8 cellular contexts compared by ENCODE assay signal in genomic region chr16:3963203-3963602, GRCh38.
DNase-seq lines count a peak whose midpoint lies in the region; ATAC-seq and TF ChIP-seq lines count a peak whose summit lies in the region.

No MANE protein-coding gene starts in this region.

- H3K4me3 ChIP-seq in BLaER1 (no peak overlapping the region), H7 (ENCODE audit: insufficient read depth, low read depth, low read length) (no peak overlapping the region), lower lobe of right lung (no peak overlapping the region)

- DNase-seq in H7 = peak; percentile 54
- no peak for DNase-seq in lower lobe of right lung
- no peak for DNase-seq in NCI-H1694 treated with DMSO at 0.1 percent for 48 hours (lab: John Stamatoyannopoulos, UW)
- no peak for DNase-seq in NK-92 (lab: John Stamatoyannopoulos, UW; ENCODE audit: unreplicated experiment)
- DNase-seq in left lobe of liver (ENCODE audit: low spot score) = no peak

- H3K4me3 Mint-ChIP-seq in activated T-helper 17 cell treated with anti-CD3 and anti-CD28 coated beads, Interleukin-2, amount 50 U/mL, for 72 hours = peak overlapping the region; percentile 29

- H3K27me3 ChIP-seq in BLaER1 (no peaks in the 10 kb centered on the region), H7 (ENCODE audit: control insufficient read depth, insufficient read depth, low read length) (no peaks in the 10 kb centered on the region), lower lobe of right lung (ENCODE audit: low read depth) (no peaks in the 10 kb centered on the region)

- peaks cover 24% of the 10 kb centered on the region for H4K20me1 ChIP-seq in BLaER1

- ATAC-seq in activated T-helper 17 cell treated with anti-CD3 and anti-CD28 coated beads, Interleukin-2, amount 50 U/mL, for 72 hours (replicated peaks) = peak; percentile 15
- ATAC-seq in lower lobe of right lung = no peak
- no peak for ATAC-seq in GM21390 (IDR thresholded peaks at IDR 0.05; ENCODE audit: unreplicated experiment)
- ATAC-seq in left lobe of liver = no peak

- H3K4me1 Mint-ChIP-seq in activated T-helper 17 cell treated with anti-CD3 and anti-CD28 coated beads, Interleukin-2, amount 50 U/mL, for 72 hours = peaks cover 10% of the 10 kb centered on the region

- H3K9me3 Mint-ChIP-seq in activated T-helper 17 cell treated with anti-CD3 and anti-CD28 coated beads, Interleukin-2, amount 50 U/mL, for 72 hours = no peaks in the 10 kb centered on the region

- H3K9me3 ChIP-seq in BLaER1 (0 out of 2 replicates have a peak, but pooled peaks cover 4% of the 10 kb centered on the region), lower lobe of right lung (no peaks in the 10 kb centered on the region)

- no peak for TF ChIP-seq CTCF in lower lobe of right lung (IDR thresholded peaks at IDR 0.05)

- no peak overlapping the region for H3K27ac ChIP-seq in BLaER1
- H3K27ac ChIP-seq in lower lobe of right lung = peak overlapping the region; percentile 20

- no peaks in the 10 kb centered on the region for H3K27me3 Mint-ChIP-seq in activated T-helper 17 cell treated with anti-CD3 and anti-CD28 coated beads, Interleukin-2, amount 50 U/mL, for 72 hours

- peak overlapping the region; percentile 18 for H3K27ac Mint-ChIP-seq in activated T-helper 17 cell treated with anti-CD3 and anti-CD28 coated beads, Interleukin-2, amount 50 U/mL, for 72 hours

- no peaks in the 10 kb centered on the region for H3K36me3 Mint-ChIP-seq in activated T-helper 17 cell treated with anti-CD3 and anti-CD28 coated beads, Interleukin-2, amount 50 U/mL, for 72 hours (ENCODE audit: low read depth)

- H3K9ac ChIP-seq in BLaER1 = 0 out of 2 replicates have a peak overlapping the region, but pooled peaks have one; percentile 21

- H3K4me1 ChIP-seq in BLaER1 (peaks cover 43% of the 10 kb centered on the region), lower lobe of right lung (peaks cover 36% of the 10 kb centered on the region)

- H3K4me2 ChIP-seq in BLaER1 = peak overlapping the region; percentile 47

- peaks cover 44% of the 10 kb centered on the region for H3K36me3 ChIP-seq in BLaER1
- H3K36me3 ChIP-seq in H7 (replicated peaks; ENCODE audit: control insufficient read depth, insufficient read depth, low read length) = no peaks in the 10 kb centered on the region
- peaks cover 22% of the 10 kb centered on the region for H3K36me3 ChIP-seq in lower lobe of right lung

- intact Hi-C loops in lower lobe of right lung (cut with DNase I) = no loop called here
